Comparison of ENCODE assay signal across 9 cellular contexts in the genomic region with DNA sequence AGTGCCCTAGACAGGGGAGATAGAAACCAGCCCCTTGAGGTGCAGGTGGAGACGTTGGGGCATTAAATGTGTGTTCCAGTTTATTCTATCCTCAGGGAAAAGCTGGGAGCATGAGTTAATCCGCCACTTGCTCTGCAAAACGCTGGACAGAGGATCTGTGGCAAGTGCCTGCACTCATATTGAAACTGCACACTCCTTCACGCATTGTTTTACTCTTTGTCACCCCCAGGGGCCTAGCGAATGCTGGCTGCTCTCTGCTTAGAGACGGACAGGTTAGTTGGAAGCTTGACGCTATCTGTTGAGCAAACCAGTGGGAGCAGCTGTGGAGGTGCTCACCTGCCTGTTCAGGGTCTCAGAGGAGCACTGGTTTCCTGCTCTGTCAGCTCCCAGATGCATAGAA. TPM values are rescaled to one million over a fixed set of nuclear protein-coding genes. Genes with fewer than 3 reads are reported as not detected.
DNase-seq lines count a peak whose midpoint lies in the region; ATAC-seq, FAIRE-seq and TF ChIP-seq lines count a peak whose summit lies in the region.
"Not testable (repeated sequence)": the region's sequence is repeated elsewhere in the genome, so short reads cannot be mapped to it uniquely, and the experiment has no call there.
"Had no signal": no experiment of that assay in that cellular context is flagged by ENCODE, and none has a peak within 500 bp of the region (broad histone marks: within the 10 kb centered on the region; RNA-seq: fewer than 3 reads in every experiment).

No MANE protein-coding gene starts in this region.

- not testable (repeated sequence) for H3K18ac ChIP-seq in H1 (ENCODE audit: extremely low read depth, low read length)

- not testable (repeated sequence) for H3K4ac ChIP-seq in H1 (replicated peaks; ENCODE audit: insufficient read length, low read depth, low read length)

- not testable (repeated sequence) for H3K27me3 Mint-ChIP-seq in stimulated activated naive B cell treated with anti-CD40 and anti-IgM and Interleukin-4, amounts not matched to agents 10 μg/mL and 1 μg/mL and 100 μg/mL, for 72 hours

- H3K79me2 ChIP-seq in H1 (ENCODE audit: control insufficient read depth in 1 of 2, insufficient read depth in 2 of 2, low read length in 2 of 2) = not testable (repeated sequence)

- not testable (repeated sequence) for H3K4me2 ChIP-seq in H1 (ENCODE audit: insufficient read depth in 1 of 2, low read depth in 2 of 2, low read length in 2 of 2)

- H2BK120ac ChIP-seq in H1 (replicated peaks; ENCODE audit: low read depth, low read length) = not testable (repeated sequence)

- ATAC-seq in GM18907 (IDR thresholded peaks at IDR 0.05; ENCODE audit: unreplicated experiment) = peak; percentile 52
- peak; percentile 73 for ATAC-seq in GM21447 (IDR thresholded peaks at IDR 0.05; ENCODE audit: unreplicated experiment)
- peak; percentile 72 for ATAC-seq in HG02943 (IDR thresholded peaks at IDR 0.05; ENCODE audit: low read depth, unreplicated experiment)
- peak; percentile 95 to 97 for ATAC-seq in stimulated activated naive B cell treated with anti-CD40 and anti-IgM and Interleukin-4, amounts not matched to agents 10 μg/mL and 1 μg/mL and 100 μg/mL, for 72 hours (replicated peaks)

- peak; percentile 19 for TF ChIP-seq CTCF in GM10266 (IDR thresholded peaks at IDR 0.05; ENCODE audit: control insufficient read depth, insufficient read depth, low read depth, missing control alignments)
- not testable (repeated sequence) for TF ChIP-seq CTCF in H1 (IDR thresholded peaks at IDR 0.05; ENCODE audit: control extremely low read depth in 1 of 3, insufficient read depth in 1 of 3, low read depth in 1 of 3, low read length in 3 of 3)

- not testable (repeated sequence) for TF ChIP-seq POLR2A in H1 (IDR thresholded peaks at IDR 0.05; ENCODE audit: control extremely low read depth in 1 of 2, low read depth in 2 of 2, low read length in 2 of 2)

- TF ChIP-seq RAD21 in H1 (IDR thresholded peaks at IDR 0.05 in 1 of 2, conservative IDR thresholded peaks at IDR 0.05 in 1 of 2; ENCODE audit: low read depth in 2 of 2, low read length in 2 of 2) = not testable (repeated sequence)

- POLR2A ChIA-PET in H1 (lab: Charles Lee; ENCODE audit: partially characterized antibody) = not testable (repeated sequence)

- DNase-seq in GM10266 (ENCODE audit: extremely low spot score) (peak; percentile 72), NCI-H1417 (lab: John Stamatoyannopoulos, UW) (peak; percentile 2 to 37 (median 10)), SJCRH30 (peak; percentile 32 to 57)
- DNase-seq in H1 (ENCODE audit: low read depth in 1 of 2, low spot score in 2 of 2) = not testable (repeated sequence)
- peak; percentile 19 for DNase-seq in stimulated activated naive B cell treated with anti-CD40 and anti-IgM and Interleukin-4, amounts not matched to agents 10 μg/mL and 1 μg/mL and 100 μg/mL, for 72 hours

- not testable (repeated sequence) for H3K36me3 ChIP-seq in SJCRH30; H1 (ENCODE audit: control insufficient read depth in 2 of 4, insufficient read depth in 4 of 4, low read length in 3 of 4)

- not testable (repeated sequence) for H3K9ac ChIP-seq in H1 (replicated peaks in 1 of 4; ENCODE audit: extremely low read depth in 1 of 4, low read depth in 3 of 4, low read length in 3 of 4)

- peak overlapping the region; percentile 27; the same call in 1 of the 2 replicates for H2BK12ac ChIP-seq in H1 (ENCODE audit: low read depth, low read length)

- H3K4me1 Mint-ChIP-seq in stimulated activated naive B cell treated with anti-CD40 and anti-IgM and Interleukin-4, amounts not matched to agents 10 μg/mL and 1 μg/mL and 100 μg/mL, for 72 hours = not testable (repeated sequence)

- not testable (repeated sequence) for H4K8ac ChIP-seq in H1 (ENCODE audit: extremely low read depth, insufficient read depth, low read length)

- not testable (repeated sequence) for H3K56ac ChIP-seq in H1 (replicated peaks; ENCODE audit: insufficient read length, low read depth, low read length)

- not testable (repeated sequence) for H2AFZ ChIP-seq in H1 (ENCODE audit: low read length)

- not testable (repeated sequence) for H3K4me1 ChIP-seq in SJCRH30; H1 (replicated peaks in 1 of 4; ENCODE audit: control insufficient read depth in 3 of 4, insufficient read depth in 4 of 4, low read length in 3 of 4)

- H3K23me2 ChIP-seq in H1 (ENCODE audit: low read depth, low read length) = not testable (repeated sequence)

- H3K14ac ChIP-seq in H1 (ENCODE audit: insufficient read length) = not testable (repeated sequence)

- not testable (repeated sequence) for FAIRE-seq in H1 (lab: Jason Lieb, UNC)

- H3K27ac Mint-ChIP-seq in stimulated activated naive B cell treated with anti-CD40 and anti-IgM and Interleukin-4, amounts not matched to agents 10 μg/mL and 1 μg/mL and 100 μg/mL, for 72 hours = not testable (repeated sequence)

- not testable (repeated sequence) for H2BK15ac ChIP-seq in H1 (ENCODE audit: low read length)

- H3K9me3 Mint-ChIP-seq in stimulated activated naive B cell treated with anti-CD40 and anti-IgM and Interleukin-4, amounts not matched to agents 10 μg/mL and 1 μg/mL and 100 μg/mL, for 72 hours = not testable (repeated sequence)

- H3K79me1 ChIP-seq in H1 (ENCODE audit: low read depth, low read length) = not testable (repeated sequence)

- not testable (repeated sequence) for H3K23ac ChIP-seq in H1 (ENCODE audit: insufficient read length)

- not testable (repeated sequence) for H2AK5ac ChIP-seq in H1 (ENCODE audit: low read depth, low read length)

- not testable (repeated sequence) for H3K9me3 ChIP-seq in SJCRH30 (replicated peaks); H1 (ENCODE audit: insufficient read depth in 2 of 2, low read depth in 1 of 2, low read length in 1 of 2)

- not testable (repeated sequence) for H3K27me3 ChIP-seq in SJCRH30; H1 (replicated peaks in 1 of 4; ENCODE audit: control insufficient read depth in 3 of 4, extremely low read depth in 1 of 4, insufficient read depth in 3 of 4, low read length in 3 of 4)

- H2BK5ac ChIP-seq in H1 (ENCODE audit: low read depth, low read length) = not testable (repeated sequence)

- H3K4me3 ChIP-seq in SJCRH30; H1 (ENCODE audit: extremely low read depth in 1 of 4, insufficient read depth in 2 of 4, low read depth in 3 of 4, low read length in 4 of 4): not testable (repeated sequence)

- not testable (repeated sequence) for H3K27ac ChIP-seq in SJCRH30; H1 (ENCODE audit: low read depth, low read length)

- CTCF ChIA-PET in H1 (lab: Charles Lee; ENCODE audit: partially characterized antibody) = not testable (repeated sequence)

- not testable (repeated sequence) for H2BK20ac ChIP-seq in H1 (ENCODE audit: low read length)

- not testable (repeated sequence) for H3K36me3 Mint-ChIP-seq in stimulated activated naive B cell treated with anti-CD40 and anti-IgM and Interleukin-4, amounts not matched to agents 10 μg/mL and 1 μg/mL and 100 μg/mL, for 72 hours

- TF ChIP-seq EP300 in H1 (IDR thresholded peaks at IDR 0.05; ENCODE audit: borderline replicate concordance in 1 of 2, low read depth in 2 of 2, low read length in 2 of 2) = not testable (repeated sequence)

- not testable (repeated sequence) for H4K91ac ChIP-seq in H1 (replicated peaks; ENCODE audit: insufficient read length, low read length)

- H4K5ac ChIP-seq in H1 (ENCODE audit: insufficient read length, low read depth, low read length) = not testable (repeated sequence)

- 83% methylated on average over 7 of the region's 7 CpGs; no CpG with 5 or more reads in 1 of the 2 experiments for WGBS in H1 (ENCODE audit: extremely low coverage in 1 of 2, insufficient coverage in 1 of 2, insufficient read length in 1 of 2, insufficient replicate concordance in 2 of 2, low coverage in 1 of 2, low lambda C conversion rate in 2 of 2, missing lambda C conversion rate in 1 of 2), 2 experiments

- not testable (repeated sequence) for H4K20me1 ChIP-seq in H1 (replicated peaks in 1 of 2; ENCODE audit: control insufficient read depth in 1 of 2, insufficient read depth in 2 of 2, low read length in 2 of 2)

- H3K4me3 Mint-ChIP-seq in stimulated activated naive B cell treated with anti-CD40 and anti-IgM and Interleukin-4, amounts not matched to agents 10 μg/mL and 1 μg/mL and 100 μg/mL, for 72 hours = not testable (repeated sequence)

RNA-seq across cellular contexts. Expression of a gene that starts 13.9 kb away (rescaled TPM):
- total RNA-seq in SJCRH30 (2014; rRNA removed; shearing (Covaris generic)) = 3.1 and 3.7 TPM in 2 replicates
- 3.6 and 3.8 TPM in 2 replicates for total RNA-seq in H1 (2021; fragmentation: NEBNext Ultra II Directional; extraction: Animal tissue kit (Norgen Biotek cat#: 25700))
- polyA plus RNA-seq in H1 (2011; rRNA removed) = 1.9 and 2.3 TPM in 2 replicates
- polyA plus RNA-seq in H1 (2011; cell fraction: cytosol; rRNA removed) = 2.5 TPM
- polyA plus RNA-seq in H1 (2011; cell fraction: nucleus; rRNA removed) = 1.7 TPM
- polyA plus RNA-seq in H1 (2012, experiment 1 of 2) = 3.0 to 3.8 TPM (median 3.4 TPM) in 4 replicates
- polyA plus RNA-seq in H1 (2012, experiment 2 of 2) = 4.3 TPM
- 3.2 TPM for polyA plus RNA-seq in H1 (2013, experiment 1 of 2)
- 3.4 TPM for polyA plus RNA-seq in H1 (2013, experiment 2 of 2)
- polyA minus RNA-seq in H1 (2011; rRNA and poly(A)+ RNA removed) = 2.4 and 2.6 TPM in 2 replicates
- polyA minus RNA-seq in H1 (2011; cell fraction: cytosol; rRNA and poly(A)+ RNA removed) = 1.4 TPM
- 1.2 TPM for polyA minus RNA-seq in H1 (2011; cell fraction: nucleus; rRNA and poly(A)+ RNA removed)

RNA-seq across cellular contexts. Expression of a gene that starts 53.2 kb away (rescaled TPM):
- 0.89 TPM in 1 of 2 replicates, not detected in the other for total RNA-seq in SJCRH30 (2014; rRNA removed; shearing (Covaris generic))
- 0.23 and 1.0 TPM in 2 replicates for total RNA-seq in H1 (2021; fragmentation: NEBNext Ultra II Directional; extraction: Animal tissue kit (Norgen Biotek cat#: 25700))
- polyA plus RNA-seq in H1 (2011; rRNA removed) = 3.5 and 4.0 TPM in 2 replicates
- polyA plus RNA-seq in H1 (2011; cell fraction: cytosol; rRNA removed) = 2.2 TPM
- polyA plus RNA-seq in H1 (2011; cell fraction: nucleus; rRNA removed) = 4.9 TPM
- polyA plus RNA-seq in H1 (2012, experiment 1 of 2) = 1.5 to 2.5 TPM (median 1.6 TPM) in 4 replicates
- polyA plus RNA-seq in H1 (2012, experiment 2 of 2) = 1.6 TPM
- polyA plus RNA-seq in H1 (2013, experiment 1 of 2) = 1.1 TPM
- polyA plus RNA-seq in H1 (2013, experiment 2 of 2) = 0.92 TPM
- 1.7 and 2.3 TPM in 2 replicates for polyA minus RNA-seq in H1 (2011; rRNA and poly(A)+ RNA removed)
- polyA minus RNA-seq in H1 (2011; cell fraction: cytosol; rRNA and poly(A)+ RNA removed) = not detected
- 0.50 TPM for polyA minus RNA-seq in H1 (2011; cell fraction: nucleus; rRNA and poly(A)+ RNA removed)
- total RNA-seq: stomach had no signal
